Comparison of ENCODE assay signal across 8 cellular contexts in the genomic region with DNA sequence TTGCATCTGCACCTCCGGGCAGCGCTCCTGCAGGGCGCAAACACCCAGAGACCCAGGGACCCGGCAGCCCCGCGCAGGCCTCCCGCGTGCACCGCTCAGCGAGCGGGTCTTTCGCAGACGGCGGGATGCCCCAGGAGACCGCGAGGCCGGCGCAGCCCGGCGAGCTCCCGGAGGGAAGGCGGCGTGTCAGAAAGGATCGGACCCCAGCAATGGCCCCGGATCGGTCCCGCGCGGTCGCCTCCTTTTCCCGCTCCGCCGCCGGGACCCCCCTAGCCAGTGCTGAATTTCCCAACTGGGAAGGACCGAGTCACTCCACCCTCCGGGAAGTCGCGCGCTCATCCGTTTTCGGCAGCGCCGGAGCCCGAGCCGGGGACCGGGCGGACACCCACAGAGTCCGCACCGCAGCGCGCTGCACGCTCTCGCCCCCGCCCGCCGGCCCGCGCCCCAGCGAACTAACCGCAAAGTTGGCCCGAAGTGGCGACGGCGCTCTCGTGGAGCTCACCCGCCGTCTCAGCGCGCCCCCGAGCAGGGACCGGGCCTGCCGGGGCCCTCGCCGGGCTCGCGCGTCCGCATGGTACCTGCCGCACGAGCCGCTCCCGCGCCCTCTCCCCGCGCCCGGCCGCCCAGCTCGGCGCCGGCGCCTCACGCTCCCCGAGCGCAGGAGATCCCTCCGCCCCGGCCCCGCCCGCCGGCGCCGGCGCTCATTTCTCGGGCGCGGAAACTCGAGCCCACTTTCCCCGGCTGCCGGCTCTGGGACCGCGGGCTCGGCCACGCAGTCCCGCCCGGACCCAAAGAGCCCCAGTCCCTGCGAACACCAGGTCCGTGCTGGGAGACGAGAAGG. TPM values are rescaled to one million over a fixed set of nuclear protein-coding genes. Genes with fewer than 3 reads are reported as not detected.
DNase-seq lines count a peak whose midpoint lies in the region; ATAC-seq and TF ChIP-seq lines count a peak whose summit lies in the region.

A gene with protein sequence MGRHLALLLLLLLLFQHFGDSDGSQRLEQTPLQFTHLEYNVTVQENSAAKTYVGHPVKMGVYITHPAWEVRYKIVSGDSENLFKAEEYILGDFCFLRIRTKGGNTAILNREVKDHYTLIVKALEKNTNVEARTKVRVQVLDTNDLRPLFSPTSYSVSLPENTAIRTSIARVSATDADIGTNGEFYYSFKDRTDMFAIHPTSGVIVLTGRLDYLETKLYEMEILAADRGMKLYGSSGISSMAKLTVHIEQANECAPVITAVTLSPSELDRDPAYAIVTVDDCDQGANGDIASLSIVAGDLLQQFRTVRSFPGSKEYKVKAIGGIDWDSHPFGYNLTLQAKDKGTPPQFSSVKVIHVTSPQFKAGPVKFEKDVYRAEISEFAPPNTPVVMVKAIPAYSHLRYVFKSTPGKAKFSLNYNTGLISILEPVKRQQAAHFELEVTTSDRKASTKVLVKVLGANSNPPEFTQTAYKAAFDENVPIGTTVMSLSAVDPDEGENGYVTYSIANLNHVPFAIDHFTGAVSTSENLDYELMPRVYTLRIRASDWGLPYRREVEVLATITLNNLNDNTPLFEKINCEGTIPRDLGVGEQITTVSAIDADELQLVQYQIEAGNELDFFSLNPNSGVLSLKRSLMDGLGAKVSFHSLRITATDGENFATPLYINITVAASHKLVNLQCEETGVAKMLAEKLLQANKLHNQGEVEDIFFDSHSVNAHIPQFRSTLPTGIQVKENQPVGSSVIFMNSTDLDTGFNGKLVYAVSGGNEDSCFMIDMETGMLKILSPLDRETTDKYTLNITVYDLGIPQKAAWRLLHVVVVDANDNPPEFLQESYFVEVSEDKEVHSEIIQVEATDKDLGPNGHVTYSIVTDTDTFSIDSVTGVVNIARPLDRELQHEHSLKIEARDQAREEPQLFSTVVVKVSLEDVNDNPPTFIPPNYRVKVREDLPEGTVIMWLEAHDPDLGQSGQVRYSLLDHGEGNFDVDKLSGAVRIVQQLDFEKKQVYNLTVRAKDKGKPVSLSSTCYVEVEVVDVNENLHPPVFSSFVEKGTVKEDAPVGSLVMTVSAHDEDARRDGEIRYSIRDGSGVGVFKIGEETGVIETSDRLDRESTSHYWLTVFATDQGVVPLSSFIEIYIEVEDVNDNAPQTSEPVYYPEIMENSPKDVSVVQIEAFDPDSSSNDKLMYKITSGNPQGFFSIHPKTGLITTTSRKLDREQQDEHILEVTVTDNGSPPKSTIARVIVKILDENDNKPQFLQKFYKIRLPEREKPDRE (N-terminal part only) (minus strand): TSS at position 650 of the 841 bp plus-strand sequence. CDS start 14,029 bp downstream, outside the sequence.

- H3K36me3 Mint-ChIP-seq in activated T-cell treated with anti-CD3 and anti-CD28 coated beads, Interleukin-2, amount 50 U/mL, for 4 hours (ENCODE audit: insufficient read depth): no peaks in the 10 kb centered on the region

- no peaks in the 10 kb centered on the region; the same call in 1 of the 2 replicates for H3K9me3 ChIP-seq in Panc1 (ENCODE audit: control insufficient read depth, insufficient read depth, low read depth, low read length)
- H3K9me3 ChIP-seq in liver (ENCODE audit: control insufficient read depth in 4 of 4, low read length in 3 of 4): peaks cover 0 to 15% (median 4%) of the 10 kb centered on the region in 4 donors

- POLR2A ChIA-PET in Panc1 (lab: Charles Lee): interaction anchor here (0.5 to 0.6 kb wide), 4 partner anchors 22 to 309 kb away, joined by 3 to 10 read pairs (median 4); no protein-coding TSS in a partner anchor

- no TSS peak for BruUV-seq in Panc1 (replicated peaks; lab: Mats Ljungman, UMichigan)

- H3K4me1 Mint-ChIP-seq in activated T-cell treated with anti-CD3 and anti-CD28 coated beads, Interleukin-2, amount 50 U/mL, for 4 hours (ENCODE audit: low read depth): peaks cover 15% of the 10 kb centered on the region

- no peaks in the 10 kb centered on the region for H3K27me3 ChIP-seq in Panc1 (ENCODE audit: control insufficient read depth, insufficient read depth, low read length)
- H3K27me3 ChIP-seq in dorsolateral prefrontal cortex: peaks cover 0 to 59% (median 16%) of the 10 kb centered on the region in 45 donors
- H3K27me3 ChIP-seq in liver (ENCODE audit: control insufficient read depth in 4 of 4, insufficient read depth in 4 of 4, low read length in 3 of 4): no peaks in the 10 kb centered on the region

- DNase-seq in activated T-cell treated with anti-CD3 and anti-CD28 coated beads, Interleukin-2, amount 50 U/mL, for 4 hours: no peak
- no peak for DNase-seq in activated T-cell treated with anti-CD3 and anti-CD28 coated beads, Interleukin-2, amount 50 U/mL, for 1 hour
- DNase-seq in Panc1 (ENCODE audit: low read depth, low spot score): no peak
- peak in 3 of 10 donors; percentile 24 to 71 (median 39) for DNase-seq in dorsolateral prefrontal cortex
- DNase-seq in stimulated activated CD4-positive, alpha-beta T cell treated with anti-CD3 and anti-CD28 coated beads, Interleukin-4, amount 100 ng/mL, for 24 hours: no peak

- H3K4me3 Mint-ChIP-seq in activated T-cell treated with anti-CD3 and anti-CD28 coated beads, Interleukin-2, amount 50 U/mL, for 4 hours: peak within 1 kb of the TSS; percentile 14

- peak within 1 kb of the TSS; percentile 54 to 62 for H3K9ac ChIP-seq in liver (ENCODE audit: low read depth in 1 of 2, low read length in 2 of 2)

- H3K9me3 Mint-ChIP-seq in activated T-cell treated with anti-CD3 and anti-CD28 coated beads, Interleukin-2, amount 50 U/mL, for 4 hours: no peaks in the 10 kb centered on the region

- 3% methylated on average over 117 of the region's 117 CpGs for WGBS in liver

- peak within 1 kb of the TSS; percentile 95 for H3K27ac ChIP-seq in Panc1 (ENCODE audit: low read length)
- peak within 1 kb of the TSS in 52 of 59 donors; percentile 32 to 87 (median 74) for H3K27ac ChIP-seq in dorsolateral prefrontal cortex
- H3K27ac ChIP-seq in liver (ENCODE audit: low read depth in 1 of 2, low read length in 2 of 2): peak within 1 kb of the TSS; percentile 78 to 80

- H3K4me1 ChIP-seq in Panc1 (ENCODE audit: control insufficient read depth, insufficient read depth, low read length) (peaks cover 21% of the 10 kb centered on the region), liver (ENCODE audit: control insufficient read depth in 4 of 4, insufficient read depth in 4 of 4, low read length in 3 of 4) (peaks cover 3 to 35% (median 23%) of the 10 kb centered on the region in 4 donors)

- H3K36me3 ChIP-seq in Panc1 (ENCODE audit: control insufficient read depth, insufficient read depth, low read length): peaks cover 14% of the 10 kb centered on the region; the same call in 1 of the 2 replicates
- H3K36me3 ChIP-seq in liver (ENCODE audit: control insufficient read depth in 4 of 4, insufficient read depth in 3 of 4, low read depth in 1 of 4, low read length in 3 of 4): no peaks in the 10 kb centered on the region

- intact Hi-C loops in Panc1 (cut with micrococcal nuclease; ENCODE audit: unreplicated experiment) (loop anchor here (5.0 to 10.0 kb wide), 2 partner anchors 51 to 221 kb away; no protein-coding TSS in a partner anchor), dorsolateral prefrontal cortex (cut with DNase I) (loop anchor here (5.0 kb wide), 1 partner anchor 71 kb away; no protein-coding TSS in a partner anchor)

- CTCF ChIA-PET in Panc1 (lab: Charles Lee): no interaction called here

- TF ChIP-seq CTCF in Panc1 (IDR thresholded peaks at IDR 0.05): no peak
- TF ChIP-seq CTCF in dorsolateral prefrontal cortex (IDR thresholded peaks at IDR 0.05 in 54 of 56, conservative IDR thresholded peaks at IDR 0.05 in 2 of 56; ENCODE audit: low read depth in 1 of 56, partially characterized antibody in 56 of 56): peak in 5 of 56 donors; percentile 8 to 25 (median 21)
- TF ChIP-seq CTCF in liver (IDR thresholded peaks at IDR 0.05; ENCODE audit: low read depth, low read length, missing input control): no peak
- TF ChIP-seq CTCF in subcutaneous adipose tissue (IDR thresholded peaks at IDR 0.05; ENCODE audit: low read depth): no peak

- H3K4me3 ChIP-seq in Panc1 (ENCODE audit: low read depth in 2 of 2, low read length in 2 of 2) (peak within 1 kb of the TSS; percentile 88 to 93), dorsolateral prefrontal cortex (peak within 1 kb of the TSS; percentile 53 to 86 (median 70)), liver (ENCODE audit: low read depth in 1 of 3, low read length in 3 of 3) (peak within 1 kb of the TSS; percentile 74 to 88 (median 76))

- peak; percentile 53 to 54 for ATAC-seq in activated T-cell treated with anti-CD3 and anti-CD28 coated beads, Interleukin-2, amount 50 U/mL, for 4 hours
- ATAC-seq in Panc1 (peak; percentile 49), HG03432 (IDR thresholded peaks at IDR 0.05; ENCODE audit: unreplicated experiment) (no peak)

- in situ Hi-C loops in Panc1 (cut with HindIII; ENCODE audit: low pct_unique_long_range_greater_than_20kb, low sequenced_read_pairs): no loop called here

- no peak for TF ChIP-seq RAD21 in liver (IDR thresholded peaks at IDR 0.05)

- H3K27me3 Mint-ChIP-seq in activated T-cell treated with anti-CD3 and anti-CD28 coated beads, Interleukin-2, amount 50 U/mL, for 4 hours (ENCODE audit: low read depth): peaks cover 51% of the 10 kb centered on the region

TF ChIP-seq in liver, 16 proteins besides CTCF, POLR2A, EP300 and RAD21:
- TF ChIP-seq YY1 (IDR thresholded peaks at IDR 0.05): peak; percentile 5
- TF ChIP-seq NR2F2 (IDR thresholded peaks at IDR 0.05): no peak
- no peak for TF ChIP-seq JUND (IDR thresholded peaks at IDR 0.05)
- no peak for TF ChIP-seq RXRA (IDR thresholded peaks at IDR 0.05)
- TF ChIP-seq, protein P1, sequence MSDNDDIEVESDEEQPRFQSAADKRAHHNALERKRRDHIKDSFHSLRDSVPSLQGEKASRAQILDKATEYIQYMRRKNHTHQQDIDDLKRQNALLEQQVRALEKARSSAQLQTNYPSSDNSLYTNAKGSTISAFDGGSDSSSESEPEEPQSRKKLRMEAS (IDR thresholded peaks at IDR 0.05): no peak
- TF ChIP-seq FOXA2 (IDR thresholded peaks at IDR 0.05): no peak

RNA-seq across cellular contexts. Expression of the gene that starts here (rescaled TPM):
- total RNA-seq in activated T-cell treated with anti-CD3 and anti-CD28 coated beads, Interleukin-2, amount 50 U/mL, for 4 hours: under 1 TPM; 0.45 to 0.90 (median 0.73) TPM
- 288 TPM for total RNA-seq in Panc1 (2021; ENCODE audit: unreplicated experiment)
- polyA plus RNA-seq in Panc1 (2012; ENCODE audit: insufficient read length): 203 TPM
- total RNA-seq in dorsolateral prefrontal cortex: 100 to 1,000 TPM in 2 of 120 experiments, 10 to 100 TPM in 118; 41.2 to 181 (median 59.6) TPM
- 10 to 100 TPM; 44.4 to 48.0 TPM for total RNA-seq in liver
- polyA plus RNA-seq in liver: 10 to 100 TPM in 1 of 2 donors, 1 to 10 TPM in 1; 10.0 to 15.6 TPM
- total RNA-seq in subcutaneous adipose tissue: 10 to 100 TPM; 56.4 to 79.9 (median 67.7) TPM

Comparison
In these comparisons a context has a peak if more than half of its experiments do, and no peak if none do; other contexts are left out.
1. RNA of the gene that starts here (total RNA-seq): 288 TPM in Panc1 (single experiment), 56.4 to 79.9 TPM in subcutaneous adipose tissue, 41.2 to 181 TPM in dorsolateral prefrontal cortex and 44.4 to 48.0 TPM in liver; 0.45 to 0.90 TPM in activated T-cell treated with anti-CD3 and anti-CD28 coated beads, Interleukin-2, amount 50 U/mL, for 4 hours; every median in the first group is over 10 times any median in the second.
2. Peak in ATAC-seq in activated T-cell treated with anti-CD3 and anti-CD28 coated beads, Interleukin-2, amount 50 U/mL, for 4 hours; RNA of the gene not detected or under 1 TPM.
3. Peak in every context shown above with its lines, with median percentiles within 50 percentile points of each other: H3K27ac ChIP-seq and H3K4me3 ChIP-seq.